ENCODE assay signal across 27 cellular contexts in the genomic region with DNA sequence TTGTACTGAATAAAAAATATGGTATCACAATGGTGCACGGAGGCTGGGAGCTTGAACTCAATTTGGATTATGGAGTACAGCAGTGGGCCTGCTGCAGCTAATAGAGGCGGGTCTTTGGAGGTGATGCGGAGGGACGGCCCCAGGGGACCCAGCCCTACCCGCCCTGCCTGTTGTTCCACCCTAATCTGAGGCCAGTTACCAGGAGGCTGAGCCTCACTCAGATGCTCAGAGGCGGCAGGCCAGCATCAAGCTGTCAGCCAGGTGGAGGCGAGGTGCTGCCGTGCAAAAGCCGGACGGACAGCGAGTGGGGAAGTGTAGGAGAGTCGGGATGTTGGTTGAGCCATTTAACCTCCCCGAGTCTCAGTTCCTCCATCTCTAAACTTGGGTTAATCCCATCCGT.
"Had no signal": no experiment of that assay in that cellular context is flagged by ENCODE, and none has a peak within 500 bp of the region (broad histone marks: within the 10 kb centered on the region; RNA-seq: fewer than 3 reads in every experiment).

No MANE protein-coding gene starts in this region.

- H3K4me1 ChIP-seq: breast epithelium, left lung, uterus had no signal

- H3K27ac Mint-ChIP-seq: activated CD4-positive, alpha-beta memory T cell treated with anti-CD3 and anti-CD28 coated beads for 36 hours; activated CD4-positive, alpha-beta T cell treated with anti-CD3 and anti-CD28 coated beads, Interleukin-2, amount 10 ng/mL, durations not matched to agents 24 days and 14 days; activated naive CD4-positive, alpha-beta T cell treated with anti-CD3 and anti-CD28 coated beads, Interleukin-2, amount 50 U/mL, for 24 hours; activated T-cell treated with anti-CD3 and anti-CD28 coated beads, Interleukin-2, amount 50 U/mL, for 24 hours; dendritic cell treated with granulocyte-macrophage colony-stimulating factor and Interleukin-4, amounts not matched to agents 40 ng/mL and 50 ng/mL, for 4 days; natural killer cell; progenitor cell of endocrine pancreas; stimulated activated effector memory CD8-positive, alpha-beta T cell treated with anti-CD3 and anti-CD28 coated beads, Interleukin-12 subunit alpha, Interleukin-12 subunit beta, amount 100 ng/mL, for 72 hours; stimulated activated naive CD8-positive, alpha-beta T cell treated with anti-CD3 and anti-CD28 coated beads, Interleukin-15, amount 100 ng/mL, for 72 hours; type B pancreatic cell had no signal

- H3K36me3 ChIP-seq: breast epithelium, esophagus squamous epithelium, left lung, uterus, WERI-Rb-1 had no signal

- H3K4me3 ChIP-seq: breast epithelium, esophagus squamous epithelium, left lung, lung, skin epidermis, uterus had no signal

- H3K27ac ChIP-seq: breast epithelium, esophagus squamous epithelium, left lung, skin epidermis, uterus, WERI-Rb-1 had no signal

- H3K27me3 Mint-ChIP-seq: activated CD4-positive, alpha-beta memory T cell treated with anti-CD3 and anti-CD28 coated beads for 36 hours; activated CD4-positive, alpha-beta T cell treated with anti-CD3 and anti-CD28 coated beads, Interleukin-2, amount 10 ng/mL, durations not matched to agents 24 days and 14 days; activated T-cell treated with anti-CD3 and anti-CD28 coated beads, Interleukin-2, amount 50 U/mL, for 24 hours; stimulated activated naive CD8-positive, alpha-beta T cell treated with anti-CD3 and anti-CD28 coated beads, Interleukin-15, amount 100 ng/mL, for 72 hours; type B pancreatic cell had no signal

- H3K36me3 Mint-ChIP-seq: activated CD4-positive, alpha-beta memory T cell treated with anti-CD3 and anti-CD28 coated beads for 36 hours; activated naive CD4-positive, alpha-beta T cell treated with anti-CD3 and anti-CD28 coated beads, Interleukin-2, amount 50 U/mL, for 24 hours; natural killer cell; stimulated activated effector memory CD8-positive, alpha-beta T cell treated with anti-CD3 and anti-CD28 coated beads, Interleukin-12 subunit alpha, Interleukin-12 subunit beta, amount 100 ng/mL, for 72 hours; type B pancreatic cell had no signal

- H3K4me1 Mint-ChIP-seq: activated CD4-positive, alpha-beta T cell treated with anti-CD3 and anti-CD28 coated beads, Interleukin-2, amount 10 ng/mL, durations not matched to agents 24 days and 14 days; activated naive CD4-positive, alpha-beta T cell treated with anti-CD3 and anti-CD28 coated beads, Interleukin-2, amount 50 U/mL, for 24 hours; central memory CD8-positive, alpha-beta T cell; natural killer cell; stimulated activated naive CD8-positive, alpha-beta T cell treated with anti-CD3 and anti-CD28 coated beads, Interleukin-15, amount 100 ng/mL, for 72 hours had no signal

- H3K9me3 Mint-ChIP-seq: activated CD4-positive, alpha-beta memory T cell treated with anti-CD3 and anti-CD28 coated beads for 36 hours; activated CD4-positive, alpha-beta T cell treated with anti-CD3 and anti-CD28 coated beads, Interleukin-2, amount 10 ng/mL, durations not matched to agents 24 days and 14 days; activated naive CD4-positive, alpha-beta T cell treated with anti-CD3 and anti-CD28 coated beads, Interleukin-2, amount 50 U/mL, for 24 hours; activated T-cell treated with anti-CD3 and anti-CD28 coated beads, Interleukin-2, amount 50 U/mL, for 24 hours; central memory CD8-positive, alpha-beta T cell; dendritic cell treated with granulocyte-macrophage colony-stimulating factor and Interleukin-4, amounts not matched to agents 40 ng/mL and 50 ng/mL, for 4 days; natural killer cell; stimulated activated effector memory CD8-positive, alpha-beta T cell treated with anti-CD3 and anti-CD28 coated beads, Interleukin-12 subunit alpha, Interleukin-12 subunit beta, amount 100 ng/mL, for 72 hours; stimulated activated naive CD8-positive, alpha-beta T cell treated with anti-CD3 and anti-CD28 coated beads, Interleukin-15, amount 100 ng/mL, for 72 hours; type B pancreatic cell had no signal

- DNase-seq: activated CD4-positive, alpha-beta memory T cell treated with anti-CD3 and anti-CD28 coated beads for 36 hours; activated CD4-positive, alpha-beta T cell treated with anti-CD3 and anti-CD28 coated beads, Interleukin-2, amount 10 ng/mL, durations not matched to agents 24 days and 14 days; activated CD4-positive, CD25-positive, alpha-beta regulatory T cell treated with anti-CD3 and anti-CD28 coated beads, Interleukin-2, amount 50 U/mL, for 72 hours; activated CD8-positive, alpha-beta memory T cell treated with anti-CD3 and anti-CD28 coated beads, Interleukin-2, amount 50 U/mL, for 4 hours; activated T-cell treated with anti-CD3 and anti-CD28 coated beads, Interleukin-2, amount 50 U/mL, for 24 hours; effector CD4-positive, alpha-beta T cell; esophagus squamous epithelium; foreskin melanocyte; left lung; mesendoderm; natural killer cell; stimulated activated CD4-positive, alpha-beta T cell treated with anti-CD3 and anti-CD28 coated beads, Interleukin-4, amount 100 ng/mL, for 24 hours; stimulated activated naive CD8-positive, alpha-beta T cell treated with anti-CD3 and anti-CD28 coated beads, Interleukin-15, amount 100 ng/mL, for 72 hours; substantia nigra; T-helper 9 cell; uterus; WERI-Rb-1 had no signal

- H3K9me3 ChIP-seq: breast epithelium, esophagus squamous epithelium, left lung, uterus had no signal

- ATAC-seq: left lung; natural killer cell; sciatic nerve; stimulated activated effector memory CD8-positive, alpha-beta T cell treated with anti-CD3 and anti-CD28 coated beads, Interleukin-12 subunit alpha, Interleukin-12 subunit beta, amount 100 ng/mL, for 72 hours; stimulated activated naive CD8-positive, alpha-beta T cell treated with anti-CD3 and anti-CD28 coated beads, Interleukin-15, amount 100 ng/mL, for 72 hours had no signal

- H3K27me3 ChIP-seq: breast epithelium, esophagus squamous epithelium, left lung, uterus had no signal

- H3K4me3 Mint-ChIP-seq: activated CD4-positive, alpha-beta memory T cell treated with anti-CD3 and anti-CD28 coated beads for 36 hours; activated CD4-positive, alpha-beta T cell treated with anti-CD3 and anti-CD28 coated beads, Interleukin-2, amount 10 ng/mL, durations not matched to agents 24 days and 14 days; activated naive CD4-positive, alpha-beta T cell treated with anti-CD3 and anti-CD28 coated beads, Interleukin-2, amount 50 U/mL, for 24 hours; activated T-cell treated with anti-CD3 and anti-CD28 coated beads, Interleukin-2, amount 50 U/mL, for 24 hours; central memory CD8-positive, alpha-beta T cell; dendritic cell treated with granulocyte-macrophage colony-stimulating factor and Interleukin-4, amounts not matched to agents 40 ng/mL and 50 ng/mL, for 4 days; natural killer cell; stimulated activated effector memory CD8-positive, alpha-beta T cell treated with anti-CD3 and anti-CD28 coated beads, Interleukin-12 subunit alpha, Interleukin-12 subunit beta, amount 100 ng/mL, for 72 hours; stimulated activated naive CD8-positive, alpha-beta T cell treated with anti-CD3 and anti-CD28 coated beads, Interleukin-15, amount 100 ng/mL, for 72 hours; type B pancreatic cell had no signal
